ENCODE assay signal across 18 cellular contexts in the genomic region with DNA sequence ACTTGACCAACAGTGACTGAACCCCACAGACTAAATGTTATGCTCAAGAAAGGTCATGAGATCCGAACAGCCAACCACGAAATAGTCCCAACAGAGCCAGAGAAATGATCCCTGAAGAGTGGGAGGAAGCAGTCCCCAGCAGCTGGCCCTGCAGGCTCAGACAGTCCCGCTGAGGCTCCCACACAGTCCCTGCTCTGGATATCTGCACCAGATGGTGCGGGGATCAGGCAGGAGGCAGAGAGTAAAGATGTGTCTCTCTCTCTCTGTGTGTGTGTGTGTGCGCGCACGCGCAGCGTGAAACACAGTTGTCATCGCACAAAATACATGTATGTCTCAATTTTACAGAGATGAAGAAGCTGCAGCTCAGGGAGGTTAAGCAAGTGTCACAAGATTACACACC. TPM values are rescaled to one million over a fixed set of nuclear protein-coding genes. Genes with fewer than 3 reads are reported as not detected.
DNase-seq lines count a peak whose midpoint lies in the region; TF ChIP-seq lines count a peak whose summit lies in the region.
"Had no signal": no experiment of that assay in that cellular context is flagged by ENCODE, and none has a peak within 500 bp of the region (broad histone marks: within the 10 kb centered on the region; RNA-seq: fewer than 3 reads in every experiment).

No MANE protein-coding gene starts in this region.

- TF ChIP-seq CTCF in mesothelial cell of epicardium (IDR thresholded peaks at IDR 0.05; ENCODE audit: unreplicated experiment), result no peak

- no peak overlapping the region for H3K9ac ChIP-seq in endocrine pancreas (ENCODE audit: control insufficient read depth, insufficient read depth, low read length)
- H3K9ac ChIP-seq: KMS-11, parathyroid adenoma had no signal

- H3K4me3 ChIP-seq in endocrine pancreas (ENCODE audit: control insufficient read depth, insufficient read depth, low read length), result peak overlapping the region; percentile 17

- H3K4me3 Mint-ChIP-seq in mesothelial cell of epicardium, result no peak overlapping the region
- H3K4me3 Mint-ChIP-seq: activated naive CD4-positive, alpha-beta T cell treated with anti-CD3 and anti-CD28 coated beads, Interleukin-2, amount 50 U/mL, for 24 hours; CD4-positive, alpha-beta memory T cell; T-helper 17 cell had no signal

- H3K9me3 Mint-ChIP-seq in mesothelial cell of epicardium, result no peaks in the 10 kb centered on the region

- H3K36me3 ChIP-seq in endocrine pancreas (ENCODE audit: control insufficient read depth, insufficient read depth, low read length), result no peaks in the 10 kb centered on the region

- H3K27me3 ChIP-seq in endocrine pancreas (ENCODE audit: control insufficient read depth, insufficient read depth, low read length), result no peaks in the 10 kb centered on the region

- no peaks in the 10 kb centered on the region for H3K4me1 ChIP-seq in endocrine pancreas (ENCODE audit: control insufficient read depth, insufficient read depth, low read length)
- H3K4me1 ChIP-seq: parathyroid adenoma had no signal

- H3K9me3 ChIP-seq in endocrine pancreas (ENCODE audit: control insufficient read depth, low read length), result no peaks in the 10 kb centered on the region

- peaks cover 46% of the 10 kb centered on the region for H3K4me1 Mint-ChIP-seq in mesothelial cell of epicardium
- H3K4me1 Mint-ChIP-seq: activated naive CD4-positive, alpha-beta T cell treated with anti-CD3 and anti-CD28 coated beads, Interleukin-2, amount 50 U/mL, for 24 hours; CD4-positive, alpha-beta memory T cell; T-helper 17 cell had no signal

- no peaks in the 10 kb centered on the region for H3K36me3 Mint-ChIP-seq in mesothelial cell of epicardium
- H3K36me3 Mint-ChIP-seq: activated naive CD4-positive, alpha-beta T cell treated with anti-CD3 and anti-CD28 coated beads, Interleukin-2, amount 50 U/mL, for 24 hours; CD4-positive, alpha-beta memory T cell had no signal

- H3K27ac Mint-ChIP-seq in mesothelial cell of epicardium, result peak overlapping the region; percentile 60
- H3K27ac Mint-ChIP-seq: activated naive CD4-positive, alpha-beta T cell treated with anti-CD3 and anti-CD28 coated beads, Interleukin-2, amount 50 U/mL, for 24 hours; T-helper 17 cell had no signal

- peak; percentile 2 for DNase-seq in NCI-H2227 (lab: John Stamatoyannopoulos, UW; ENCODE audit: unreplicated experiment)
- DNase-seq in NCI-H2227 treated with DMSO at 0.1 percent for 48 hours (lab: John Stamatoyannopoulos, UW), result no peak
- peak in 1 of 2 experiments; percentile 38 for DNase-seq in mesothelial cell of epicardium (ENCODE audit: low spot score in 2 of 2, unreplicated experiment in 2 of 2)
- DNase-seq in cortex of kidney (lab: John Stamatoyannopoulos, UW), result no peak
- no peak for DNase-seq in NCI-H2196 treated with DMSO at 0.1 percent for 48 hours (lab: John Stamatoyannopoulos, UW; ENCODE audit: unreplicated experiment)
- no peak for DNase-seq in HuH-7.5 (ENCODE audit: low spot score)
- no peak for DNase-seq in NCI-H1092 treated with DMSO at 0.1 percent for 48 hours (lab: John Stamatoyannopoulos, UW)
- DNase-seq: activated CD4-positive, alpha-beta T cell treated with anti-CD3 and anti-CD28 coated beads for 1 hour; activated CD8-positive, alpha-beta memory T cell treated with anti-CD3 and anti-CD28 coated beads, Interleukin-2, amount 50 U/mL, for 48 hours; CD4-positive, alpha-beta memory T cell; NCI-H1436; NCI-H774; stimulated activated CD4-positive, alpha-beta T cell treated with anti-CD3 and anti-CD28 coated beads, Interleukin-15, amount 100 ng/mL, for 24 hours; T-helper 17 cell had no signal

- no peaks in the 10 kb centered on the region for H3K27me3 Mint-ChIP-seq in mesothelial cell of epicardium (ENCODE audit: low read depth)
- H3K27me3 Mint-ChIP-seq: activated naive CD4-positive, alpha-beta T cell treated with anti-CD3 and anti-CD28 coated beads, Interleukin-2, amount 50 U/mL, for 24 hours; CD4-positive, alpha-beta memory T cell; T-helper 17 cell had no signal

RNA-seq across cellular contexts. Expression of a gene that starts 28.0 kb away (rescaled TPM):
- 13.6 to 15.1 TPM (median 13.6 TPM) in 3 replicates for total RNA-seq in mesothelial cell of epicardium
